14 cellular contexts compared by ENCODE assay signal in genomic region chr15:49847937-49848823, GRCh38.
DNase-seq lines count a peak whose midpoint lies in the region; ATAC-seq and TF ChIP-seq lines count a peak whose summit lies in the region.
"Had no signal": no experiment of that assay in that cellular context is flagged by ENCODE, and none has a peak within 500 bp of the region (broad histone marks: within the 10 kb centered on the region; RNA-seq: fewer than 3 reads in every experiment).

No MANE protein-coding gene starts in this region.

- no peak overlapping the region for H3K9ac ChIP-seq in fibroblast of lung (ENCODE audit: insufficient read depth, low read length)

- peak overlapping the region; percentile 62 for H3K4me2 ChIP-seq in fibroblast of lung (ENCODE audit: extremely low read depth, insufficient read depth, low read length)

- peaks cover 2% of the 10 kb centered on the region for H3K27me3 Mint-ChIP-seq in activated CD4-positive, alpha-beta T cell treated with anti-CD3 and anti-CD28 coated beads, Interleukin-2, amount 10 ng/mL, durations not matched to agents 7 days and 5 days
- H3K27me3 Mint-ChIP-seq in effector memory CD8-positive, alpha-beta T cell: peaks cover 0 to 2% of the 10 kb centered on the region in 2 donors

- TF ChIP-seq CTCF in RWPE1 (conservative IDR thresholded peaks at IDR 0.05; ENCODE audit: low read depth): no peak
- TF ChIP-seq CTCF in fibroblast of lung (conservative IDR thresholded peaks at IDR 0.05 in 1 of 2, IDR thresholded peaks at IDR 0.05 in 1 of 2; ENCODE audit: low read depth in 1 of 2, low read length in 2 of 2): no peak

- H3K9me3 Mint-ChIP-seq in stimulated activated effector memory CD8-positive, alpha-beta T cell treated with anti-CD3 and anti-CD28 coated beads, Interleukin-12 subunit alpha, Interleukin-12 subunit beta, amount 100 ng/mL, for 72 hours: no peaks in the 10 kb centered on the region
- peaks cover 4% of the 10 kb centered on the region for H3K9me3 Mint-ChIP-seq in activated CD4-positive, alpha-beta T cell treated with anti-CD3 and anti-CD28 coated beads, Interleukin-2, amount 10 ng/mL, durations not matched to agents 7 days and 5 days
- no peaks in the 10 kb centered on the region for H3K9me3 Mint-ChIP-seq in effector memory CD8-positive, alpha-beta T cell

- H3K4me1 ChIP-seq in fibroblast of lung (ENCODE audit: control insufficient read depth, extremely low read depth, insufficient read depth, low read length): peaks cover 13% of the 10 kb centered on the region
- H3K4me1 ChIP-seq: testis had no signal

- no peaks in the 10 kb centered on the region for H3K36me3 ChIP-seq in fibroblast of lung (ENCODE audit: control insufficient read depth, insufficient read depth, low read length)

- H3K9me3 ChIP-seq in fibroblast of lung (ENCODE audit: control insufficient read depth, insufficient read depth, low read depth, low read length): no peaks in the 10 kb centered on the region
- H3K9me3 ChIP-seq: testis had no signal

- no peaks in the 10 kb centered on the region for H4K20me1 ChIP-seq in fibroblast of lung (ENCODE audit: control insufficient read depth, extremely low read depth, insufficient read depth, low read length)

- ATAC-seq in GM21576 (IDR thresholded peaks at IDR 0.05; ENCODE audit: unreplicated experiment): no peak
- no peak for ATAC-seq in stimulated activated effector memory CD8-positive, alpha-beta T cell treated with anti-CD3 and anti-CD28 coated beads, Interleukin-12 subunit alpha, Interleukin-12 subunit beta, amount 100 ng/mL, for 72 hours
- no peak for ATAC-seq in effector memory CD8-positive, alpha-beta T cell (replicated peaks)

- H3K27ac Mint-ChIP-seq in stimulated activated effector memory CD8-positive, alpha-beta T cell treated with anti-CD3 and anti-CD28 coated beads, Interleukin-12 subunit alpha, Interleukin-12 subunit beta, amount 100 ng/mL, for 72 hours: no peak overlapping the region
- no peak overlapping the region for H3K27ac Mint-ChIP-seq in activated CD4-positive, alpha-beta T cell treated with anti-CD3 and anti-CD28 coated beads, Interleukin-2, amount 10 ng/mL, durations not matched to agents 7 days and 5 days
- H3K27ac Mint-ChIP-seq in effector memory CD8-positive, alpha-beta T cell: no peak overlapping the region
- H3K27ac Mint-ChIP-seq: brain had no signal

- CTCF ChIA-PET in RWPE1 (lab: Yijun Ruan, JAX): no interaction called here
- CTCF ChIA-PET in activated CD4-positive, alpha-beta T cell treated with anti-CD3 and anti-CD28 coated beads, Interleukin-2, amount 10 ng/mL, durations not matched to agents 7 days and 5 days (lab: Charles Lee): no interaction called here

- no peaks in the 10 kb centered on the region for H3K79me2 ChIP-seq in fibroblast of lung (ENCODE audit: control insufficient read depth, insufficient read depth, low read length)

- POLR2A ChIA-PET in RWPE1 (lab: Yijun Ruan, JAX; ENCODE audit: low non-redundant PET): no interaction called here
- POLR2A ChIA-PET in activated CD4-positive, alpha-beta T cell treated with anti-CD3 and anti-CD28 coated beads, Interleukin-2, amount 10 ng/mL, durations not matched to agents 7 days and 5 days (lab: Charles Lee): no interaction called here

- DNase-seq in EH (ENCODE audit: low read depth): peak; percentile 98
- DNase-seq in RWPE1 (ENCODE audit: low spot score): peak; percentile 13
- peak; percentile 98 to 99 for DNase-seq in fibroblast of lung (ENCODE audit: low read depth in 2 of 2)
- peak; percentile 98 for DNase-seq in skeletal muscle cell (ENCODE audit: low read depth)
- DNase-seq in stimulated activated effector memory CD8-positive, alpha-beta T cell treated with anti-CD3 and anti-CD28 coated beads, Interleukin-12 subunit alpha, Interleukin-12 subunit beta, amount 100 ng/mL, for 72 hours (ENCODE audit: low spot score in 2 of 2): no peak
- DNase-seq in activated CD4-positive, alpha-beta T cell treated with anti-CD3 and anti-CD28 coated beads, Interleukin-2, amount 10 ng/mL, durations not matched to agents 7 days and 5 days: no peak
- no peak for DNase-seq in effector memory CD8-positive, alpha-beta T cell
- DNase-seq: activated T-cell treated with anti-CD3 and anti-CD28 coated beads for 4 hours, foreskin melanocyte, NCI-H2029, OCI-M1, testis had no signal

- no peak overlapping the region for H2AFZ ChIP-seq in fibroblast of lung (ENCODE audit: low read length)

- no peaks in the 10 kb centered on the region for H3K4me1 Mint-ChIP-seq in stimulated activated effector memory CD8-positive, alpha-beta T cell treated with anti-CD3 and anti-CD28 coated beads, Interleukin-12 subunit alpha, Interleukin-12 subunit beta, amount 100 ng/mL, for 72 hours
- no peaks in the 10 kb centered on the region for H3K4me1 Mint-ChIP-seq in activated CD4-positive, alpha-beta T cell treated with anti-CD3 and anti-CD28 coated beads, Interleukin-2, amount 10 ng/mL, durations not matched to agents 7 days and 5 days
- H3K4me1 Mint-ChIP-seq in effector memory CD8-positive, alpha-beta T cell (ENCODE audit: low read depth in 2 of 2): no peaks in the 10 kb centered on the region
- H3K4me1 Mint-ChIP-seq: brain had no signal

- H3K27ac ChIP-seq in RWPE1 (no peak overlapping the region), fibroblast of lung (ENCODE audit: insufficient read depth, low read length) (peak overlapping the region; percentile 83)
- H3K27ac ChIP-seq: testis had no signal

- peaks cover 4% of the 10 kb centered on the region for H3K36me3 Mint-ChIP-seq in stimulated activated effector memory CD8-positive, alpha-beta T cell treated with anti-CD3 and anti-CD28 coated beads, Interleukin-12 subunit alpha, Interleukin-12 subunit beta, amount 100 ng/mL, for 72 hours
- no peaks in the 10 kb centered on the region for H3K36me3 Mint-ChIP-seq in activated CD4-positive, alpha-beta T cell treated with anti-CD3 and anti-CD28 coated beads, Interleukin-2, amount 10 ng/mL, durations not matched to agents 7 days and 5 days (ENCODE audit: low read depth)
- peaks cover 2% of the 10 kb centered on the region for H3K36me3 Mint-ChIP-seq in effector memory CD8-positive, alpha-beta T cell (ENCODE audit: insufficient read depth)
- H3K36me3 Mint-ChIP-seq: brain had no signal

- H3K4me3 Mint-ChIP-seq in stimulated activated effector memory CD8-positive, alpha-beta T cell treated with anti-CD3 and anti-CD28 coated beads, Interleukin-12 subunit alpha, Interleukin-12 subunit beta, amount 100 ng/mL, for 72 hours: no peak overlapping the region
- no peak overlapping the region for H3K4me3 Mint-ChIP-seq in activated CD4-positive, alpha-beta T cell treated with anti-CD3 and anti-CD28 coated beads, Interleukin-2, amount 10 ng/mL, durations not matched to agents 7 days and 5 days
- no peak overlapping the region for H3K4me3 Mint-ChIP-seq in effector memory CD8-positive, alpha-beta T cell
- H3K4me3 Mint-ChIP-seq: brain had no signal

- peak overlapping the region in 1 of 4 experiments; percentile 4 for H3K4me3 ChIP-seq in fibroblast of lung (replicated peaks in 1 of 4; ENCODE audit: control extremely low read depth in 1 of 4, insufficient read depth in 1 of 4, low read depth in 3 of 4, low read length in 4 of 4)
- no peak overlapping the region for H3K4me3 ChIP-seq in skeletal muscle cell (ENCODE audit: low read depth, low read length)
- H3K4me3 ChIP-seq: testis had no signal

- no peaks in the 10 kb centered on the region for H3K27me3 ChIP-seq in fibroblast of lung (ENCODE audit: control insufficient read depth, insufficient read depth, low read length)
- H3K27me3 ChIP-seq: testis had no signal

Comparison
In these comparisons a context has a peak if more than half of its experiments do, and no peak if none do; other contexts are left out.
1. DNase-seq: peak in EH (single experiment), RWPE1 (single experiment), fibroblast of lung (2 of 2) and skeletal muscle cell (single experiment); none in stimulated activated effector memory CD8-positive, alpha-beta T cell treated with anti-CD3 and anti-CD28 coated beads, Interleukin-12 subunit alpha, Interleukin-12 subunit beta, amount 100 ng/mL, for 72 hours (0 of 2), activated CD4-positive, alpha-beta T cell treated with anti-CD3 and anti-CD28 coated beads, Interleukin-2, amount 10 ng/mL, durations not matched to agents 7 days and 5 days (single experiment) and effector memory CD8-positive, alpha-beta T cell (0 of 3).